Comparison of ENCODE assay signal across 13 cellular contexts in the genomic region with DNA sequence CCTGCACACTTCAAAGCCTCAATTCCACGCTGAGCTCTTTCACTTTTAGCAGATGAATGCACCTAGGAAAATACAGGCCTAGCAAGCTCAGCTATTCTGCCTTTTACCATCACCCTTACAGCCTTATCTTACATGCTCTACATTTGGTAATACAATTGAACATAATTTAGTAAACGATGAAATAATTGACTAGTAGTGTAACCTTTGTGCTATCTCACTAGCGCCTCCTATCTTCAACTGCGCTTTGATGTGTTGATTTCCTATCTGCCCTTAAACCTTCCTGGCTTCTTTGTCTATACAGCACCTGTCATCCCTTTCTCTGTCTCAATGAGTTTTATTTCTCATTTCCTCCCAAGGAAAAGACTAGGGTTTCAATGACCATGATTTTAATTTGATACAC.
DNase-seq lines count a peak whose midpoint lies in the region; ATAC-seq and TF ChIP-seq lines count a peak whose summit lies in the region.
"Had no signal": no experiment of that assay in that cellular context is flagged by ENCODE, and none has a peak within 500 bp of the region (broad histone marks: within the 10 kb centered on the region; RNA-seq: fewer than 3 reads in every experiment).

No MANE protein-coding gene starts in this region.

- no peaks in the 10 kb centered on the region for H3K36me3 ChIP-seq in upper lobe of right lung

- intact Hi-C loops in upper lobe of right lung (cut with DNase I): no loop called here

- H3K4me1 ChIP-seq in upper lobe of right lung: no peaks in the 10 kb centered on the region
- H3K4me1 ChIP-seq: parathyroid adenoma had no signal

- H3K27me3 ChIP-seq in upper lobe of right lung: no peaks in the 10 kb centered on the region

- H3K27ac ChIP-seq in upper lobe of right lung: no peak overlapping the region
- H3K27ac ChIP-seq: parathyroid adenoma had no signal

- ATAC-seq in GM18508 (IDR thresholded peaks at IDR 0.05; ENCODE audit: insufficient read depth, unreplicated experiment): peak; percentile 11
- peak; percentile 7 for ATAC-seq in GM21786 (IDR thresholded peaks at IDR 0.05; ENCODE audit: unreplicated experiment)
- peak; percentile 7 for ATAC-seq in HG03565 (IDR thresholded peaks at IDR 0.05; ENCODE audit: unreplicated experiment)
- ATAC-seq in upper lobe of right lung: no peak

- no peaks in the 10 kb centered on the region for H3K9me3 ChIP-seq in upper lobe of right lung

- TF ChIP-seq CTCF in epithelial cell of proximal tubule (conservative IDR thresholded peaks at IDR 0.05; ENCODE audit: low read depth, low read length): peak; percentile 49
- no peak for TF ChIP-seq CTCF in upper lobe of right lung (IDR thresholded peaks at IDR 0.05)

- DNase-seq in epithelial cell of proximal tubule (ENCODE audit: low read depth) (no peak), globus pallidus (ENCODE audit: low spot score) (no peak), upper lobe of right lung (no peak)
- no peak for DNase-seq in stimulated activated CD4-positive, alpha-beta T cell treated with anti-CD3 and anti-CD28 coated beads, Interleukin-2, amount 100 ng/mL, for 48 hours
- DNase-seq in activated CD4-positive, CD25-positive, alpha-beta regulatory T cell treated with anti-CD3 and anti-CD28 coated beads, Interleukin-2, amount 50 U/mL, for 72 hours: no peak
- DNase-seq: activated CD4-positive, alpha-beta T cell treated with anti-CD3 and anti-CD28 coated beads, Interleukin-2, amount 10 ng/mL, durations not matched to agents 24 days and 14 days; amniotic stem cell; DMS79; islet precursor cell had no signal

- no peak overlapping the region for H3K4me3 ChIP-seq in epithelial cell of proximal tubule (ENCODE audit: low read depth, low read length)
- no peak overlapping the region for H3K4me3 ChIP-seq in upper lobe of right lung
